ENCODE assay signal across 8 cellular contexts in genomic region chr4:41934813-41935651, GRCh38. TPM values are rescaled to one million over a fixed set of nuclear protein-coding genes. Genes with fewer than 3 reads are reported as not detected.
A peak's percentile ranks its signal among the peaks of the same experiment; 100 is the strongest.
DNase-seq lines count a peak whose midpoint lies in the region; ATAC-seq, FAIRE-seq and TF ChIP-seq lines count a peak whose summit lies in the region.

A gene with protein sequence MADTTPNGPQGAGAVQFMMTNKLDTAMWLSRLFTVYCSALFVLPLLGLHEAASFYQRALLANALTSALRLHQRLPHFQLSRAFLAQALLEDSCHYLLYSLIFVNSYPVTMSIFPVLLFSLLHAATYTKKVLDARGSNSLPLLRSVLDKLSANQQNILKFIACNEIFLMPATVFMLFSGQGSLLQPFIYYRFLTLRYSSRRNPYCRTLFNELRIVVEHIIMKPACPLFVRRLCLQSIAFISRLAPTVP (plus strand): TSS chr4:41935429. CDS start chr4:41935485, 56 bp downstream.

- H3K27ac ChIP-seq in keratinocyte (ENCODE audit: control insufficient read depth, insufficient read depth, low read length): peak within 1 kb of the TSS; percentile 94

- no peak; the same call in 1 of the 2 replicates for TF ChIP-seq CTCF in AG10803 (conservative IDR thresholded peaks at IDR 0.05; ENCODE audit: low read length)
- peak in 1 of 3 experiments; percentile 13 for TF ChIP-seq CTCF in keratinocyte (optimal IDR thresholded peaks at IDR 0.05 in 1 of 3, IDR thresholded peaks at IDR 0.05 in 1 of 3, conservative IDR thresholded peaks at IDR 0.05 in 1 of 3; ENCODE audit: extremely low read depth in 1 of 3, insufficient read depth in 2 of 3, low read length in 3 of 3)

- H3K36me3 ChIP-seq in keratinocyte (ENCODE audit: control insufficient read depth in 2 of 2, extremely low read depth in 1 of 2, insufficient read depth in 2 of 2, low read length in 2 of 2): peaks cover 2 to 6% of the 10 kb centered on the region in 2 experiments

- H3K79me2 ChIP-seq in keratinocyte (ENCODE audit: control insufficient read depth, insufficient read depth, low read length): peaks cover 40% of the 10 kb centered on the region

- DNase-seq in AG10803 (ENCODE audit: low read depth): peak; percentile 78
- DNase-seq in NCI-H446 treated with DMSO at 0.1 percent for 48 hours (lab: John Stamatoyannopoulos, UW): peak; percentile 70
- DNase-seq in cerebellar cortex (ENCODE audit: low spot score): peak; percentile 97
- peak; percentile 52 for DNase-seq in keratinocyte (ENCODE audit: low read depth, low spot score)
- peak; percentile 52 to 59 for DNase-seq in stimulated activated CD4-positive, alpha-beta T cell treated with anti-CD3 and anti-CD28 coated beads, Interleukin-15, amount 100 ng/mL, for 1 hour (ENCODE audit: low read depth in 1 of 2, low spot score in 1 of 2)

- dilution Hi-C loops in keratinocyte (cut with MboI; ENCODE audit: extremely low pct_ligation_motif_present, low sequenced_read_pairs): no loop called here

- H3K9me1 ChIP-seq in keratinocyte (ENCODE audit: control insufficient read depth, extremely low read depth, insufficient read depth, low read length): no peaks in the 10 kb centered on the region

- peaks cover 2% of the 10 kb centered on the region for H4K20me1 ChIP-seq in keratinocyte (ENCODE audit: control insufficient read depth, extremely low read depth, insufficient read depth, low read length)

- FAIRE-seq in keratinocyte (lab: Jason Lieb, UNC): peak; percentile 83

- peak within 1 kb of the TSS; percentile 95 for H3K9ac ChIP-seq in keratinocyte (ENCODE audit: control insufficient read depth, extremely low read depth, insufficient read depth, low read length)

- H3K9me3 ChIP-seq in keratinocyte (ENCODE audit: control insufficient read depth, low read depth, low read length): no peaks in the 10 kb centered on the region

- ATAC-seq in GM19035 (IDR thresholded peaks at IDR 0.05; ENCODE audit: unreplicated experiment): peak; percentile 95
- ATAC-seq in HG03354 (IDR thresholded peaks at IDR 0.05; ENCODE audit: poor library complexity, severe bottlenecking, unreplicated experiment): peak; percentile 90
- ATAC-seq in activated CD4-positive, CD25-positive, alpha-beta regulatory T cell treated with anti-CD3 and anti-CD28 coated beads, Interleukin-2, amount 50 U/mL, for 24 hours: peak; percentile 91 to 94

- peaks cover 34% of the 10 kb centered on the region for H3K4me1 ChIP-seq in keratinocyte (ENCODE audit: control insufficient read depth, extremely low read depth, insufficient read depth, low read length)

- H3K27me3 ChIP-seq in keratinocyte (ENCODE audit: control insufficient read depth, extremely low read depth, insufficient read depth, low read length): no peaks in the 10 kb centered on the region

- peak within 1 kb of the TSS; percentile 92 for H2AFZ ChIP-seq in keratinocyte (ENCODE audit: control insufficient read depth, low read length)

- peak within 1 kb of the TSS; percentile 89 for H3K4me3 ChIP-seq in AG10803 (ENCODE audit: low read length)
- peak within 1 kb of the TSS; percentile 86 to 96 (median 90) for H3K4me3 ChIP-seq in keratinocyte (ENCODE audit: control insufficient read depth in 2 of 3, extremely low read depth in 1 of 3, insufficient read depth in 2 of 3, low read depth in 1 of 3, low read length in 3 of 3)

- peak within 1 kb of the TSS; percentile 88 for H3K4me2 ChIP-seq in keratinocyte (ENCODE audit: control insufficient read depth, extremely low read depth, insufficient read depth, low read depth, low read length)

RNA-seq across cellular contexts. Expression of the gene that starts here (rescaled TPM):
- 72.0 to 133 TPM (median 110 TPM) in 3 replicates for polyA plus RNA-seq in keratinocyte
- 17.7 TPM for polyA plus RNA-seq in keratinocyte (2011; ENCODE audit: low read depth)
- polyA plus RNA-seq in keratinocyte (2011; cell fraction: cytosol; rRNA removed): 50.4 and 103 TPM in 2 replicates
- polyA plus RNA-seq in keratinocyte (2011; cell fraction: nucleus; rRNA removed): 134 and 136 TPM in 2 replicates
- 55.2 and 59.6 TPM in 2 replicates for polyA plus RNA-seq in keratinocyte (2012; ENCODE audit: low replicate concordance)
- 226 to 274 TPM (median 273 TPM) in 3 replicates for polyA minus RNA-seq in keratinocyte
- 119 TPM for polyA minus RNA-seq in keratinocyte (2011; cell fraction: cytosol; rRNA and poly(A)+ RNA removed)
- 177 and 293 TPM in 2 replicates for polyA minus RNA-seq in keratinocyte (2011; cell fraction: nucleus; rRNA and poly(A)+ RNA removed)

Comparison
In these comparisons a context has a peak if more than half of its experiments do, and no peak if none do; other contexts are left out.
1. Peak in every context shown above with its lines: DNase-seq, ATAC-seq, H3K4me3 ChIP-seq and H3K27ac ChIP-seq.